In the genomic region with DNA sequence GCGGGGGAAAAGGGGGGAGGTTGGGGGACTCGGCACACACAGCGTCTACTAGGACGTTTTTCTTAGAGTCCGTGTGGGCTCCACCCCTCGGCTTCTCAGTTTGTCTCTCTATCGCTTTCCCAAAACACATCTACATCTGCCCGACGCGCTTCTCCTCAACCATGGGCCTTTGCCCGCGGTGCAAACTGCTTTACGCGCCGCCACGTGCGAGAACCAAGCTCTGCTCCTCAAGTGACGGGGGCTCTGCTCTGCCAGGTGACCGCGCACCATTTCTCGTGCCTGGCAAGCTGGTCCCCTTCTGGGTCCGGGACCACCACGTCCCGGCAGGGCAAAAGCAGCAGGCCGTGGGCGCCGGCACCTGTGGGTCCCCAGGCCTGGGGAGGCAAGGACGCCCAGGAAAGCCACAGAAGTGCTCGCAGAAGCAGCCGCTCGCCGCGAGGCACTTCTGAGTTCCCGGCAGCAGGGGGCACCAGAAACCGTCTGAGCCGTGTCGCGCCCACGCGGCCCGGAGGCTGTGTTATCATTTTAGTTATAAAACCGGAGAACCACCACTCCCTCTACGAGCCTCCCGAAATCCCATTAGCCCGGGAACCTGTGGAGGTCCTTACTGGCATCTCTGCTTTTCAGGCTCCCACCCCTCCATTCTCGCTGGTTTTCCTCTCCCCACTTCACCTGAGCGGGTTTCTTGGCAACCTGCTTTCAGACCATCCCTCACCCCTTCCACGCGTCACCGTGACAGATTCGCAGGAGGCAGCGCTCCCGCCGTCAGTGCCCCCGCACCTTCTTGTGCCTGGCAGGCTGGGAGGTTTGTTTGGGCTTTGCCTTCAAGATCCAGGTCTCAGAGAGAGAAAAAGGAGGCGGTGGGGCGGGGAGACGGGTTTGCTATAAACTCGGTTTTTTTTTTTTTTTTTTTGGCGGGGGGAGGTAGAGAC, we compare ENCODE assay signal across 8 cellular contexts. TPM values are rescaled to one million over a fixed set of nuclear protein-coding genes. Genes with fewer than 3 reads are reported as not detected.
DNase-seq lines count a peak whose midpoint lies in the region; ATAC-seq and TF ChIP-seq lines count a peak whose summit lies in the region.

No MANE protein-coding gene starts in this region.

- peak; percentile 98 for DNase-seq in 8988T
- peak; percentile 37 for DNase-seq in NCI-H510A (lab: John Stamatoyannopoulos, UW)
- peak; percentile 27 for DNase-seq in activated T-cell treated with anti-CD3 and anti-CD28 coated beads for 4 hours
- peak; percentile 83 for DNase-seq in fibroblast of villous mesenchyme (ENCODE audit: low read depth)
- DNase-seq in superior temporal gyrus (ENCODE audit: extremely low spot score): peak; percentile 89

- H3K4me3 ChIP-seq in fibroblast of villous mesenchyme (ENCODE audit: low read depth, low read length): peak overlapping the region; percentile 69
- H3K4me3 ChIP-seq in neural cell (ENCODE audit: low read length): peak overlapping the region; percentile 85

- no peak overlapping the region for H3K27ac ChIP-seq in neural cell (ENCODE audit: low read length)

- no peaks in the 10 kb centered on the region for H3F3A ChIP-seq in neural cell (ENCODE audit: insufficient read depth, low read length, poor library complexity, severe bottlenecking)

- H2AFZ ChIP-seq in neural cell (ENCODE audit: low read depth, low read length): no peak overlapping the region

- TF ChIP-seq EP300 in neural cell (conservative IDR thresholded peaks at IDR 0.05; ENCODE audit: poor library complexity, severe bottlenecking): peak; percentile 28

- no peaks in the 10 kb centered on the region for H3K9me3 ChIP-seq in neural cell (ENCODE audit: low read length)

- no peak overlapping the region for H3K9ac ChIP-seq in neural cell (ENCODE audit: low read length)

- peak; percentile 87 for TF ChIP-seq CTCF in fibroblast of villous mesenchyme (IDR thresholded peaks at IDR 0.05; ENCODE audit: insufficient read depth, low read depth, low read length)
- TF ChIP-seq CTCF in neural cell (IDR thresholded peaks at IDR 0.05; ENCODE audit: poor library complexity, severe bottlenecking): peak; percentile 87

- peak; percentile 77 for ATAC-seq in GM18502 (IDR thresholded peaks at IDR 0.05; ENCODE audit: poor library complexity, unreplicated experiment)
- peak; percentile 56 for ATAC-seq in HG03025 (IDR thresholded peaks at IDR 0.05; ENCODE audit: low FRiP score, unreplicated experiment)

- no peaks in the 10 kb centered on the region for H3K36me3 ChIP-seq in neural cell (ENCODE audit: insufficient read depth, low read length)

- peak overlapping the region; percentile 65 for H3K4me2 ChIP-seq in neural cell (ENCODE audit: low read length)

- H3K27me3 ChIP-seq in neural cell (ENCODE audit: insufficient read depth, low read depth, low read length): peaks cover 97% of the 10 kb centered on the region

- TF ChIP-seq RAD21 in neural cell (conservative IDR thresholded peaks at IDR 0.05): peak; percentile 80

- no peaks in the 10 kb centered on the region for H4K20me1 ChIP-seq in neural cell (ENCODE audit: insufficient read depth)

- no peaks in the 10 kb centered on the region for H3K9me2 ChIP-seq in neural cell (ENCODE audit: insufficient read depth, low read length)

- H3K79me2 ChIP-seq in neural cell (replicated peaks; ENCODE audit: insufficient read depth, low read length): no peaks in the 10 kb centered on the region

TF ChIP-seq in neural cell, 6 proteins besides CTCF, POLR2A, EP300 and RAD21:
- TF ChIP-seq TAF1 (IDR thresholded peaks at IDR 0.05; ENCODE audit: low read depth) (no peak), EZH2 (IDR thresholded peaks at IDR 0.05; ENCODE audit: borderline replicate concordance, insufficient read depth, low read length, poor library complexity, severe bottlenecking) (no peak), SMC3 (conservative IDR thresholded peaks at IDR 0.05; ENCODE audit: poor library complexity) (peak; percentile 82), POLR2AphosphoS5 (IDR thresholded peaks at IDR 0.05) (no peak), MXI1 (conservative IDR thresholded peaks at IDR 0.05; ENCODE audit: poor library complexity, severe bottlenecking) (no peak)
- TF ChIP-seq, protein P1, sequence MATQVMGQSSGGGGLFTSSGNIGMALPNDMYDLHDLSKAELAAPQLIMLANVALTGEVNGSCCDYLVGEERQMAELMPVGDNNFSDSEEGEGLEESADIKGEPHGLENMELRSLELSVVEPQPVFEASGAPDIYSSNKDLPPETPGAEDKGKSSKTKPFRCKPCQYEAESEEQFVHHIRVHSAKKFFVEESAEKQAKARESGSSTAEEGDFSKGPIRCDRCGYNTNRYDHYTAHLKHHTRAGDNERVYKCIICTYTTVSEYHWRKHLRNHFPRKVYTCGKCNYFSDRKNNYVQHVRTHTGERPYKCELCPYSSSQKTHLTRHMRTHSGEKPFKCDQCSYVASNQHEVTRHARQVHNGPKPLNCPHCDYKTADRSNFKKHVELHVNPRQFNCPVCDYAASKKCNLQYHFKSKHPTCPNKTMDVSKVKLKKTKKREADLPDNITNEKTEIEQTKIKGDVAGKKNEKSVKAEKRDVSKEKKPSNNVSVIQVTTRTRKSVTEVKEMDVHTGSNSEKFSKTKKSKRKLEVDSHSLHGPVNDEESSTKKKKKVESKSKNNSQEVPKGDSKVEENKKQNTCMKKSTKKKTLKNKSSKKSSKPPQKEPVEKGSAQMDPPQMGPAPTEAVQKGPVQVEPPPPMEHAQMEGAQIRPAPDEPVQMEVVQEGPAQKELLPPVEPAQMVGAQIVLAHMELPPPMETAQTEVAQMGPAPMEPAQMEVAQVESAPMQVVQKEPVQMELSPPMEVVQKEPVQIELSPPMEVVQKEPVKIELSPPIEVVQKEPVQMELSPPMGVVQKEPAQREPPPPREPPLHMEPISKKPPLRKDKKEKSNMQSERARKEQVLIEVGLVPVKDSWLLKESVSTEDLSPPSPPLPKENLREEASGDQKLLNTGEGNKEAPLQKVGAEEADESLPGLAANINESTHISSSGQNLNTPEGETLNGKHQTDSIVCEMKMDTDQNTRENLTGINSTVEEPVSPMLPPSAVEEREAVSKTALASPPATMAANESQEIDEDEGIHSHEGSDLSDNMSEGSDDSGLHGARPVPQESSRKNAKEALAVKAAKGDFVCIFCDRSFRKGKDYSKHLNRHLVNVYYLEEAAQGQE (IDR thresholded peaks at IDR 0.05; ENCODE audit: borderline replicate concordance): no peak

RNA-seq across cellular contexts. Expression of a gene that starts 2.5 kb away (rescaled TPM):
- 0.43 and 1.6 TPM in 2 replicates for total RNA-seq in fibroblast of villous mesenchyme
- not detected in 2 replicates for polyA plus RNA-seq in neural cell
- 0.24 TPM in 1 of 2 replicates, not detected in the other for polyA minus RNA-seq in neural cell

Comparison
In these comparisons a context has a peak if more than half of its experiments do, and no peak if none do; other contexts are left out.
1. DNase-seq: peak in every context shown above with its lines; median percentile 98 in 8988T; 89 in superior temporal gyrus; 83 in fibroblast of villous mesenchyme; 37 in NCI-H510A; 27 in activated T-cell treated with anti-CD3 and anti-CD28 coated beads for 4 hours.